In genomic region chr5:179304466-179304865, GRCh38 we compare ENCODE assay signal across 19 cellular contexts. TPM values are rescaled to one million over a fixed set of nuclear protein-coding genes. Genes with fewer than 3 reads are reported as not detected.
DNase-seq lines count a peak whose midpoint lies in the region; ATAC-seq and TF ChIP-seq lines count a peak whose summit lies in the region.
"Had no signal": no experiment of that assay in that cellular context is flagged by ENCODE, and none has a peak within 500 bp of the region (broad histone marks: within the 10 kb centered on the region; RNA-seq: fewer than 3 reads in every experiment).

No MANE protein-coding gene starts in this region.

- no peak overlapping the region for H3K4me2 ChIP-seq in SK-N-SH

- no peaks in the 10 kb centered on the region for H3K4me1 Mint-ChIP-seq in activated T-cell treated with anti-CD3 and anti-CD28 coated beads, Interleukin-2, amount 50 U/mL, for 72 hours (ENCODE audit: low read depth)

- H3K9me2 ChIP-seq in SK-N-SH: no peaks in the 10 kb centered on the region

- no peaks in the 10 kb centered on the region for H4K20me1 ChIP-seq in SK-N-SH (ENCODE audit: insufficient read depth)

- H3K27me3 Mint-ChIP-seq in activated T-cell treated with anti-CD3 and anti-CD28 coated beads, Interleukin-2, amount 50 U/mL, for 72 hours (ENCODE audit: low read depth): no peaks in the 10 kb centered on the region

- no peak overlapping the region for H3K9ac ChIP-seq in SK-N-SH

- no peak for TF ChIP-seq EP300 in SK-N-SH (IDR thresholded peaks at IDR 0.05; ENCODE audit: borderline replicate concordance in 1 of 2, low read depth in 1 of 2, low read length in 1 of 2)

- no peak overlapping the region for H3K4me3 Mint-ChIP-seq in activated T-cell treated with anti-CD3 and anti-CD28 coated beads, Interleukin-2, amount 50 U/mL, for 72 hours
- H3K4me3 Mint-ChIP-seq: effector memory CD8-positive, alpha-beta T cell; nephron progenitor cell had no signal

- POLR2A ChIA-PET in SK-N-SH (lab: Yijun Ruan, JAX): no interaction called here

- no peak for TF ChIP-seq RAD21 in SK-N-SH (IDR thresholded peaks at IDR 0.05; ENCODE audit: low read length)

- no peaks in the 10 kb centered on the region for H3F3A ChIP-seq in SK-N-SH (replicated peaks; ENCODE audit: insufficient read depth)

- intact Hi-C loops in ascending aorta (cut with DNase I): no loop called here

- H3K36me3 ChIP-seq in ascending aorta (no peaks in the 10 kb centered on the region), thoracic aorta (no peaks in the 10 kb centered on the region), SK-N-SH (replicated peaks in 1 of 2; ENCODE audit: control insufficient read depth in 1 of 2, insufficient read depth in 2 of 2, low read length in 1 of 2) (no peaks in the 10 kb centered on the region)
- H3K36me3 ChIP-seq: heart right ventricle had no signal

- peaks cover 2 to 4% of the 10 kb centered on the region in 2 donors for H3K36me3 Mint-ChIP-seq in activated T-cell treated with anti-CD3 and anti-CD28 coated beads, Interleukin-2, amount 50 U/mL, for 72 hours (ENCODE audit: insufficient read depth in 2 of 2)

- H3K9me3 Mint-ChIP-seq in activated T-cell treated with anti-CD3 and anti-CD28 coated beads, Interleukin-2, amount 50 U/mL, for 72 hours: peaks cover 4 to 8% of the 10 kb centered on the region in 2 donors

- H3K4me3 ChIP-seq in ascending aorta (no peak overlapping the region), thoracic aorta (no peak overlapping the region), SK-N-SH (ENCODE audit: low read depth in 2 of 2, low read length in 1 of 2) (no peak overlapping the region)
- H3K4me3 ChIP-seq: heart right ventricle had no signal

- no peak for TF ChIP-seq CTCF in ascending aorta (IDR thresholded peaks at IDR 0.05)
- no peak for TF ChIP-seq CTCF in thoracic aorta (IDR thresholded peaks at IDR 0.05)
- TF ChIP-seq CTCF in SK-N-SH (IDR thresholded peaks at IDR 0.05): no peak

- H3K27me3 ChIP-seq in ascending aorta (no peaks in the 10 kb centered on the region), thoracic aorta (replicated peaks; ENCODE audit: insufficient read depth) (no peaks in the 10 kb centered on the region), SK-N-SH (ENCODE audit: insufficient read depth) (no peaks in the 10 kb centered on the region)

- H3K9me3 ChIP-seq in ascending aorta (peaks cover 0 to 13% of the 10 kb centered on the region in 2 donors), thoracic aorta (peaks cover 12% of the 10 kb centered on the region), SK-N-SH (no peaks in the 10 kb centered on the region; the same call in 1 of the 2 replicates)

- H3K27ac ChIP-seq in ascending aorta (peak overlapping the region; percentile 54 to 66), thoracic aorta (no peak overlapping the region), SK-N-SH (ENCODE audit: low read depth in 2 of 2, low read length in 1 of 2) (no peak overlapping the region)

- CTCF ChIA-PET in SK-N-SH (lab: Yijun Ruan, JAX): no interaction called here

- no peaks in the 10 kb centered on the region for H3K79me2 ChIP-seq in SK-N-SH (ENCODE audit: insufficient read depth)

- no peak for DNase-seq in activated T-cell treated with anti-CD3 and anti-CD28 coated beads, Interleukin-2, amount 50 U/mL, for 72 hours
- DNase-seq in activated T-cell treated with anti-CD3 and anti-CD28 coated beads for 4 hours (no peak), ascending aorta (ENCODE audit: low spot score in 2 of 2) (no peak), iris pigment epithelial cell (ENCODE audit: low read depth) (peak; percentile 88), thoracic aorta (ENCODE audit: low spot score) (no peak), foreskin melanocyte (no peak), SK-N-SH (no peak)
- DNase-seq in activated effector memory CD4-positive, alpha-beta T cell treated with Interleukin-2 at 50 U/mL for 16 hours: no peak
- DNase-seq: activated CD8-positive, alpha-beta memory T cell treated with anti-CD3 and anti-CD28 coated beads, Interleukin-2, amount 50 U/mL, for 48 hours; DMS 273 treated with DMSO at 0.1 percent for 48 hours; effector memory CD8-positive, alpha-beta T cell; left colon; NCI-H1436 treated with DMSO at 0.1 percent for 48 hours; NCI-H510A treated with DMSO at 0.1 percent for 48 hours; nephron progenitor cell; stimulated activated CD4-positive, alpha-beta T cell treated with anti-CD3 and anti-CD28 coated beads, Interleukin-12 subunit alpha, Interleukin-12 subunit beta, amount 100 ng/mL, for 4 hours had no signal

- H3K27ac Mint-ChIP-seq in activated T-cell treated with anti-CD3 and anti-CD28 coated beads, Interleukin-2, amount 50 U/mL, for 72 hours: peak overlapping the region; percentile 54
- H3K27ac Mint-ChIP-seq: effector memory CD8-positive, alpha-beta T cell; nephron progenitor cell had no signal

- no peaks in the 10 kb centered on the region for H3K4me1 ChIP-seq in ascending aorta
- H3K4me1 ChIP-seq in thoracic aorta (ENCODE audit: control insufficient read depth in 1 of 2, low read depth in 2 of 2): peaks cover 0 to 10% of the 10 kb centered on the region in 2 donors
- peaks cover 0 to 64% of the 10 kb centered on the region in 2 experiments; a peak in 1 of 4 replicates for H3K4me1 ChIP-seq in SK-N-SH (ENCODE audit: control insufficient read depth in 1 of 2, insufficient read depth in 2 of 2, low read depth in 1 of 2, low read length in 1 of 2)

- H2AFZ ChIP-seq in SK-N-SH (ENCODE audit: low read depth): no peak overlapping the region

- no peak for ATAC-seq in activated T-cell treated with anti-CD3 and anti-CD28 coated beads, Interleukin-2, amount 50 U/mL, for 72 hours (replicated peaks in 1 of 2)
- peak; percentile 79 for ATAC-seq in thoracic aorta (ENCODE audit: insufficient number of reproducible peaks, low FRiP score, low read depth)
- ATAC-seq: activated CD4-positive, CD25-positive, alpha-beta regulatory T cell treated with anti-CD3 and anti-CD28 coated beads, Interleukin-2, amount 50 U/mL, for 24 hours; effector memory CD8-positive, alpha-beta T cell; left colon had no signal

- 42% methylated on average over 5 of the region's 5 CpGs for WGBS in SK-N-SH (ENCODE audit: low lambda C conversion rate)

TF ChIP-seq in SK-N-SH, 30 proteins besides CTCF, POLR2A, EP300 and RAD21:
- TF ChIP-seq MXI1 (IDR thresholded peaks at IDR 0.05; ENCODE audit: low read depth, low read length): no peak
- TF ChIP-seq RCOR1 (IDR thresholded peaks at IDR 0.05; ENCODE audit: low read length): no peak

RNA-seq across cellular contexts. Expression of gene ADAMTS2, which starts 40.8 kb away (rescaled TPM):
- total RNA-seq in activated T-cell treated with anti-CD3 and anti-CD28 coated beads, Interleukin-2, amount 50 U/mL, for 72 hours: not detected
- 51.0 TPM for total RNA-seq in ascending aorta
- total RNA-seq in thoracic aorta: 10 to 100 TPM; 34.4 to 60.7 TPM
- 0.12 and 0.57 TPM in 2 replicates for polyA plus RNA-seq in SK-N-SH (2012; rRNA removed)
- polyA plus RNA-seq in SK-N-SH (2012; cell fraction: cytosol; rRNA removed): 0.21 and 0.67 TPM in 2 replicates
- 0.44 and 1.1 TPM in 2 replicates for polyA plus RNA-seq in SK-N-SH (2012; cell fraction: nucleus; rRNA removed)
- total RNA-seq: T-helper 1 cell treated with Interleukin-12 subunit alpha and Interleukin-12 subunit beta and Interleukin-4 antibody, amounts not matched to agents 30 ng/mL and 1 ng/mL, for 36 hours had no signal

Comparison
In these comparisons a context has a peak if more than half of its experiments do, and no peak if none do; other contexts are left out.
1. H3K27ac ChIP-seq: peak in ascending aorta (2 of 2); none in thoracic aorta (0 of 2) and SK-N-SH (0 of 2).
2. RNA of gene ADAMTS2, which starts 40.8 kb away (total RNA-seq): 34.4 to 60.7 TPM in thoracic aorta and 51.0 TPM in ascending aorta (single experiment); not detected in activated T-cell treated with anti-CD3 and anti-CD28 coated beads, Interleukin-2, amount 50 U/mL, for 72 hours; every median in the first group is over 10 times any median in the second.